ENCODE assay signal across 10 cellular contexts in the genomic region with DNA sequence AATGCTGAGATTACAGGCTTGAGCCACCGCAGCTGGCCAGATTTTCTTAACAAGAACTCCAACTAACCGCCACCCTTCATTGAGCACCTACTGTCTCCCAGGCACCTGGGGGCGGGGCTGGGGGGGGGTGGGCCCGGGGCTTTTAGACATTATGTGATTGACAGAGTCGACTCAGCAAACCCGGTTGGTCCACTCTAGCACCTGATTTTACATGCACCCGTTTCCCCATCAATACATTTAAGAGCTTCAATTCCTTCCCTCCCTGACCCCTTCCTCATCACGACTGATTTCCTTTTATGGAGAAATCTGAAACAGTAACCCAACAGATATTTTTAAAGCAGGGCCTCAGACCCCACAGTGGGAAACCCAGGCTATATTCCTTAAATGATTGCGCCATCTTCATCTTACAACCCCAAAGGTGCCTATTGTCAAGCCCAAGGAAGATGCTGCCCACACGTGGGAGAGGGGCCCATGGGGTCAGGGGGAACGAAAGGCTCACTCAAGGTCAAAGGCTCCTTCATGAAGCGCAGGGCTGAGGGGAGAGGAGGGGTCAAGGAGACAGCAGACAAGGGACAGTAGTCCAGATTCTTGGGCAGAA. TPM values are rescaled to one million over a fixed set of nuclear protein-coding genes. Genes with fewer than 3 reads are reported as not detected.
A peak's percentile ranks its signal among the peaks of the same experiment; 100 is the strongest.
DNase-seq lines count a peak whose midpoint lies in the region; ATAC-seq and TF ChIP-seq lines count a peak whose summit lies in the region.
"Had no signal": no experiment of that assay in that cellular context is flagged by ENCODE, and none has a peak within 500 bp of the region (broad histone marks: within the 10 kb centered on the region; RNA-seq: fewer than 3 reads in every experiment).

No MANE protein-coding gene starts in this region.

- no peak for TF ChIP-seq POLR2A in transverse colon (IDR thresholded peaks at IDR 0.05)

- H3K4me3 ChIP-seq in transverse colon, result peak overlapping the region; percentile 74 to 100 (median 100)
- H3K4me3 ChIP-seq in left lung, result peak overlapping the region in 1 of 2 donors; percentile 80

- no peak overlapping the region for H3K27ac Mint-ChIP-seq in activated naive CD4-positive, alpha-beta T cell treated with anti-CD3 and anti-CD28 coated beads, Interleukin-2, amount 10 ng/mL, durations not matched to agents 7 days and 5 days
- no peak overlapping the region for H3K27ac Mint-ChIP-seq in activated naive CD8-positive, alpha-beta T cell treated with anti-CD3 and anti-CD28 coated beads, Interleukin-2, amount 50 U/mL, for 24 hours
- H3K27ac Mint-ChIP-seq in memory B cell, result no peak overlapping the region

- H3K9me3 ChIP-seq in transverse colon (no peaks in the 10 kb centered on the region), left lung (no peaks in the 10 kb centered on the region)

- H3K27me3 ChIP-seq in transverse colon, result no peaks in the 10 kb centered on the region
- peaks cover 0 to 27% of the 10 kb centered on the region in 2 donors for H3K27me3 ChIP-seq in left lung

- DNase-seq in activated naive CD4-positive, alpha-beta T cell treated with anti-CD3 and anti-CD28 coated beads, Interleukin-2, amount 10 ng/mL, durations not matched to agents 7 days and 5 days, result no peak
- no peak for DNase-seq in activated naive CD4-positive, alpha-beta T cell treated with anti-CD3 and anti-CD28 coated beads, Interleukin-2, amount 50 U/mL, for 16 hours
- no peak for DNase-seq in activated naive CD8-positive, alpha-beta T cell treated with anti-CD3 and anti-CD28 coated beads, Interleukin-2, amount 50 U/mL, for 24 hours
- no peak for DNase-seq in memory B cell (ENCODE audit: low spot score in 2 of 2)
- no peak for DNase-seq in transverse colon
- no peak for DNase-seq in stimulated activated naive CD4-positive, alpha-beta T cell (lab: John Stamatoyannopoulos, UW)
- no peak for DNase-seq in foreskin melanocyte
- no peak for DNase-seq in left lung
- DNase-seq: DMS79 treated with DMSO at 0.1 percent for 48 hours, NCI-H446 treated with DMSO at 0.1 percent for 48 hours had no signal

- CTCF ChIA-PET in activated naive CD4-positive, alpha-beta T cell treated with anti-CD3 and anti-CD28 coated beads, Interleukin-2, amount 10 ng/mL, durations not matched to agents 7 days and 5 days (lab: Charles Lee), result no interaction called here

- WGBS in transverse colon (ENCODE audit: low coverage in 1 of 2), 2 donors, result 69 to 71% methylated on average over 2 to 12 of the region's 12 CpGs

- in situ Hi-C loops in transverse colon (cut with MboI; ENCODE audit: low pct_ligation_motif_present in 1 of 4, low pct_unique_long_range_greater_than_20kb in 1 of 4, low sequenced_read_pairs in 3 of 4), result loop anchor here (5.0 to 25.0 kb wide), 4 partner anchors 88 to 105 kb away; no protein-coding TSS in a partner anchor

- no peaks in the 10 kb centered on the region for H3K36me3 Mint-ChIP-seq in activated naive CD4-positive, alpha-beta T cell treated with anti-CD3 and anti-CD28 coated beads, Interleukin-2, amount 10 ng/mL, durations not matched to agents 7 days and 5 days
- H3K36me3 Mint-ChIP-seq in activated naive CD8-positive, alpha-beta T cell treated with anti-CD3 and anti-CD28 coated beads, Interleukin-2, amount 50 U/mL, for 24 hours (ENCODE audit: low read depth), result no peaks in the 10 kb centered on the region
- no peaks in the 10 kb centered on the region for H3K36me3 Mint-ChIP-seq in memory B cell

- no peak for ATAC-seq in activated naive CD8-positive, alpha-beta T cell treated with anti-CD3 and anti-CD28 coated beads, Interleukin-2, amount 50 U/mL, for 24 hours
- ATAC-seq in memory B cell (ENCODE audit: low read depth), result no peak
- ATAC-seq in left lung, result no peak

- TF ChIP-seq CTCF in transverse colon (IDR thresholded peaks at IDR 0.05) (no peak), left lung (IDR thresholded peaks at IDR 0.05) (no peak)

- H3K27me3 Mint-ChIP-seq in activated naive CD4-positive, alpha-beta T cell treated with anti-CD3 and anti-CD28 coated beads, Interleukin-2, amount 10 ng/mL, durations not matched to agents 7 days and 5 days, result peaks cover 73% of the 10 kb centered on the region
- peaks cover 42% of the 10 kb centered on the region for H3K27me3 Mint-ChIP-seq in activated naive CD8-positive, alpha-beta T cell treated with anti-CD3 and anti-CD28 coated beads, Interleukin-2, amount 50 U/mL, for 24 hours
- H3K27me3 Mint-ChIP-seq in memory B cell, result peaks cover 11% of the 10 kb centered on the region

- peak overlapping the region; percentile 35 for H3K4me3 Mint-ChIP-seq in activated naive CD4-positive, alpha-beta T cell treated with anti-CD3 and anti-CD28 coated beads, Interleukin-2, amount 10 ng/mL, durations not matched to agents 7 days and 5 days
- H3K4me3 Mint-ChIP-seq in activated naive CD8-positive, alpha-beta T cell treated with anti-CD3 and anti-CD28 coated beads, Interleukin-2, amount 50 U/mL, for 24 hours, result peak overlapping the region; percentile 3
- peak overlapping the region; percentile 81 for H3K4me3 Mint-ChIP-seq in memory B cell

- peak overlapping the region; percentile 86 to 98 (median 94) for H3K27ac ChIP-seq in transverse colon
- H3K27ac ChIP-seq in left lung, result no peak overlapping the region

- peaks cover 12% of the 10 kb centered on the region for H3K4me1 Mint-ChIP-seq in activated naive CD4-positive, alpha-beta T cell treated with anti-CD3 and anti-CD28 coated beads, Interleukin-2, amount 10 ng/mL, durations not matched to agents 7 days and 5 days
- H3K4me1 Mint-ChIP-seq in activated naive CD8-positive, alpha-beta T cell treated with anti-CD3 and anti-CD28 coated beads, Interleukin-2, amount 50 U/mL, for 24 hours, result peaks cover 12% of the 10 kb centered on the region
- H3K4me1 Mint-ChIP-seq in memory B cell, result peaks cover 24% of the 10 kb centered on the region

- no peaks in the 10 kb centered on the region for H3K9me3 Mint-ChIP-seq in activated naive CD4-positive, alpha-beta T cell treated with anti-CD3 and anti-CD28 coated beads, Interleukin-2, amount 10 ng/mL, durations not matched to agents 7 days and 5 days
- H3K9me3 Mint-ChIP-seq in activated naive CD8-positive, alpha-beta T cell treated with anti-CD3 and anti-CD28 coated beads, Interleukin-2, amount 50 U/mL, for 24 hours, result no peaks in the 10 kb centered on the region
- no peaks in the 10 kb centered on the region for H3K9me3 Mint-ChIP-seq in memory B cell

- H3K4me1 ChIP-seq in transverse colon, result peaks cover 7 to 36% (median 25%) of the 10 kb centered on the region in 4 donors
- H3K4me1 ChIP-seq in left lung, result peaks cover 13 to 27% of the 10 kb centered on the region in 2 donors

- H3K36me3 ChIP-seq in transverse colon, result no peaks in the 10 kb centered on the region
- H3K36me3 ChIP-seq in left lung, result no peaks in the 10 kb centered on the region

- intact Hi-C loops in transverse colon (cut with DNase I; ENCODE audit: low total_unique reads) (no loop called here), left lung (cut with DNase I) (loop anchor here in 1 of 2 donors (10.0 kb wide), 1 partner anchor 88 kb away; no protein-coding TSS in a partner anchor)

- TF ChIP-seq EP300 in transverse colon (IDR thresholded peaks at IDR 0.05; ENCODE audit: low read depth), result no peak

RNA-seq across cellular contexts. Expression of gene INSR, which starts 1.8 kb away (rescaled TPM):
- total RNA-seq in transverse colon, result 100 to 1,000 TPM; 134 to 252 (median 164) TPM
- 10 to 100 TPM; 21.2 to 22.8 TPM for total RNA-seq in left lung

RNA-seq across cellular contexts. Expression of gene ARHGEF18, which starts 56.3 kb away (rescaled TPM):
- 100 to 1,000 TPM in 1 of 4 donors, 10 to 100 TPM in 3; 32.0 to 162 (median 92.8) TPM for total RNA-seq in transverse colon
- total RNA-seq in left lung, result 10 to 100 TPM; 42.8 to 61.2 TPM

Comparison
In these comparisons a context has a peak if more than half of its experiments do, and no peak if none do; other contexts are left out.
1. H3K4me3 Mint-ChIP-seq: peak in every context shown above with its lines; median percentile 81 in memory B cell; 35 in activated naive CD4-positive, alpha-beta T cell treated with anti-CD3 and anti-CD28 coated beads, Interleukin-2, amount 10 ng/mL, durations not matched to agents 7 days and 5 days; 3 in activated naive CD8-positive, alpha-beta T cell treated with anti-CD3 and anti-CD28 coated beads, Interleukin-2, amount 50 U/mL, for 24 hours.
2. H3K27ac ChIP-seq: peak in transverse colon (4 of 4); none in left lung (0 of 2).
3. RNA of gene INSR, which starts 1.8 kb away (total RNA-seq): 134 to 252 TPM in transverse colon; 21.2 to 22.8 TPM in left lung; every median in the first group is over 4 times any median in the second.